In genomic region chr6:41228616-41229015, GRCh38 we compare ENCODE assay signal across 1 cellular context.
TF ChIP-seq lines count a peak whose summit lies in the region.

No MANE protein-coding gene starts in this region.

TF ChIP-seq in HepG2, 621 proteins besides CTCF, POLR2A, EP300 and RAD21:
- TF ChIP-seq ELF3 (CRISPR knock-in tag; IDR thresholded peaks at IDR 0.05), result no peak
- no peak for TF ChIP-seq FOSL2 (CRISPR knock-in tag; IDR thresholded peaks at IDR 0.05)
- TF ChIP-seq, protein P1, sequence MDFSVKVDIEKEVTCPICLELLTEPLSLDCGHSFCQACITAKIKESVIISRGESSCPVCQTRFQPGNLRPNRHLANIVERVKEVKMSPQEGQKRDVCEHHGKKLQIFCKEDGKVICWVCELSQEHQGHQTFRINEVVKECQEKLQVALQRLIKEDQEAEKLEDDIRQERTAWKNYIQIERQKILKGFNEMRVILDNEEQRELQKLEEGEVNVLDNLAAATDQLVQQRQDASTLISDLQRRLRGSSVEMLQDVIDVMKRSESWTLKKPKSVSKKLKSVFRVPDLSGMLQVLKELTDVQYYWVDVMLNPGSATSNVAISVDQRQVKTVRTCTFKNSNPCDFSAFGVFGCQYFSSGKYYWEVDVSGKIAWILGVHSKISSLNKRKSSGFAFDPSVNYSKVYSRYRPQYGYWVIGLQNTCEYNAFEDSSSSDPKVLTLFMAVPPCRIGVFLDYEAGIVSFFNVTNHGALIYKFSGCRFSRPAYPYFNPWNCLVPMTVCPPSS (IDR thresholded peaks at IDR 0.05), result no peak
- TF ChIP-seq TEAD2 (CRISPR knock-in tag; IDR thresholded peaks at IDR 0.05), result no peak
- TF ChIP-seq POGK (CRISPR knock-in tag; conservative IDR thresholded peaks at IDR 0.05), result no peak
- TF ChIP-seq, protein P2, sequence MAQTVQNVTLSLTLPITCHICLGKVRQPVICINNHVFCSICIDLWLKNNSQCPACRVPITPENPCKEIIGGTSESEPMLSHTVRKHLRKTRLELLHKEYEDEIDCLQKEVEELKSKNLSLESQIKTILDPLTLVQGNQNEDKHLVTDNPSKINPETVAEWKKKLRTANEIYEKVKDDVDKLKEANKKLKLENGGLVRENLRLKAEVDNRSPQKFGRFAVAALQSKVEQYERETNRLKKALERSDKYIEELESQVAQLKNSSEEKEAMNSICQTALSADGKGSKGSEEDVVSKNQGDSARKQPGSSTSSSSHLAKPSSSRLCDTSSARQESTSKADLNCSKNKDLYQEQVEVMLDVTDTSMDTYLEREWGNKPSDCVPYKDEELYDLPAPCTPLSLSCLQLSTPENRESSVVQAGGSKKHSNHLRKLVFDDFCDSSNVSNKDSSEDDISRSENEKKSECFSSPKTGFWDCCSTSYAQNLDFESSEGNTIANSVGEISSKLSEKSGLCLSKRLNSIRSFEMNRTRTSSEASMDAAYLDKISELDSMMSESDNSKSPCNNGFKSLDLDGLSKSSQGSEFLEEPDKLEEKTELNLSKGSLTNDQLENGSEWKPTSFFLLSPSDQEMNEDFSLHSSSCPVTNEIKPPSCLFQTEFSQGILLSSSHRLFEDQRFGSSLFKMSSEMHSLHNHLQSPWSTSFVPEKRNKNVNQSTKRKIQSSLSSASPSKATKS (CRISPR knock-in tag; IDR thresholded peaks at IDR 0.05), result no peak
- no peak for TF ChIP-seq CHD2 (IDR thresholded peaks at IDR 0.05; ENCODE audit: low read depth, low read length)
- TF ChIP-seq MED1 (CRISPR knock-in tag; IDR thresholded peaks at IDR 0.05), result no peak
